In genomic region chr19:45097450-45097775, GRCh38 we compare ENCODE assay signal across 1 cellular context.
TF ChIP-seq lines count a peak whose summit lies in the region.

No MANE protein-coding gene starts in this region.

TF ChIP-seq in HEK293, 187 proteins besides CTCF, POLR2A, EP300 and RAD21 (continued from another document):
- TF ChIP-seq PBX3 (CRISPR knock-in tag; IDR thresholded peaks at IDR 0.05) (no peak), ZIC2 (tag by site-specific recombination; IDR thresholded peaks at IDR 0.05) (peak; percentile 26; the same call in 1 of the 2 replicates), ZNF433 (tag by site-specific recombination; IDR thresholded peaks at IDR 0.05; ENCODE audit: low read depth) (no peak), ZNF677 (tag by site-specific recombination; IDR thresholded peaks at IDR 0.05) (no peak), KLF9 (tag by site-specific recombination; IDR thresholded peaks at IDR 0.05; ENCODE audit: low read depth) (no peak), ZNF670 (tag by site-specific recombination; IDR thresholded peaks at IDR 0.05; ENCODE audit: low read depth) (no peak), ZNF843 (tag by site-specific recombination; IDR thresholded peaks at IDR 0.05) (no peak), ZNF366 (tag by site-specific recombination; conservative IDR thresholded peaks at IDR 0.05) (no peak), GLIS1 (tag by site-specific recombination; IDR thresholded peaks at IDR 0.05) (peak; percentile 84)
TF ChIP-seq in HEK293: peak in this region for 2.
